Comparison of ENCODE assay signal across 8 cellular contexts in the genomic region with DNA sequence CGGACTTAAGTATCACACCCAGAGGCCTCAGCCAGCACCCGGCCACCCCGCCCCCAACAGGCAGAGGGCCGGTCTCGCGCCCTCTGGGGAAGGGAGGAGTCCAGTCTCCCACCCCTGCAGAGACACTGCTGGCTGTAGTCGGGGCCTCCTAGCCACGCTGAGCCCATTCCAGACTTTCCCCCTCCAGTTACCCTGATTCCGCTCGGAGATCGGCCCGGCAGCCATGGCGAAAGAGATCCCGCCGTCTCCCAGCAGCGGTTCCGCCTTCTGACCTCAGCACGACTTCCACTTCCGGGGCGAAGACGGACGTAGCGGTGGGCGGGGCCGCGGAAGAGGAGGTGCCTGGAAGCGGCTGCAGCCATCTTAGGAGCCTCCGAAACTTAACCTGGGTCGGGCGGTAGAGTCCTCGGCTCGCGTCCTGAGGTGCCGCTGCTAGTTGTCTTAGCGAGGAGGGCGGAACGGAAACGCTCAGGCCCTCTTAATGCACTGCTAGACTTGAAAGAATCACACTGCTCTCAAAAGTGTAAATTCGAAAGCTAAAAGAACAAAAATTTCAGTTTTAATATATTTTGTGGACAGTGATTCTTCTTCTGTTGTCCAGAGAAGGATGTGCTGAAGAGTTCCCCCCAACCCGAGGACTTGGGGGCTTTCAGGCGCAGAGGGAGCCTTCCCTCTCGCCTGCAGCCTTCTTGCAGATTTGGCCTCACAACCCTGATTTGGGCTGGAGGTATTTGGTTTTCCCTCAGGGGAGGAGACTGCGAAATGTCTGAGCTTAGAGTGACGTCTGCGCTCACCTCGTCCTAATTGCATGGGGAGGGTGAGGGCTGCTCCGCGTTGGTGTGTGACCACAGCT. TPM values are rescaled to one million over a fixed set of nuclear protein-coding genes. Genes with fewer than 3 reads are reported as not detected.
DNase-seq lines count a peak whose midpoint lies in the region; ATAC-seq and TF ChIP-seq lines count a peak whose summit lies in the region.

A gene with protein sequence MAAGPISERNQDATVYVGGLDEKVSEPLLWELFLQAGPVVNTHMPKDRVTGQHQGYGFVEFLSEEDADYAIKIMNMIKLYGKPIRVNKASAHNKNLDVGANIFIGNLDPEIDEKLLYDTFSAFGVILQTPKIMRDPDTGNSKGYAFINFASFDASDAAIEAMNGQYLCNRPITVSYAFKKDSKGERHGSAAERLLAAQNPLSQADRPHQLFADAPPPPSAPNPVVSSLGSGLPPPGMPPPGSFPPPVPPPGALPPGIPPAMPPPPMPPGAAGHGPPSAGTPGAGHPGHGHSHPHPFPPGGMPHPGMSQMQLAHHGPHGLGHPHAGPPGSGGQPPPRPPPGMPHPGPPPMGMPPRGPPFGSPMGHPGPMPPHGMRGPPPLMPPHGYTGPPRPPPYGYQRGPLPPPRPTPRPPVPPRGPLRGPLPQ (minus strand): TSS at position 269 of the 853 bp plus-strand sequence. CDS start 44 bp downstream, at position 225.

- H3K4me1 Mint-ChIP-seq in CD14-positive monocyte = peaks cover 62% of the 10 kb centered on the region

- peak within 1 kb of the TSS; percentile 92 to 100 (median 98) for H3K27ac Mint-ChIP-seq in CD14-positive monocyte

- ATAC-seq in GM19395 (IDR thresholded peaks at IDR 0.05; ENCODE audit: unreplicated experiment) = peak; percentile 95
- ATAC-seq in HG03558 (IDR thresholded peaks at IDR 0.05; ENCODE audit: extremely low read depth, unreplicated experiment) = peak; percentile 79
- ATAC-seq in left lobe of liver = peak; percentile 99

- H3K9me3 Mint-ChIP-seq in CD14-positive monocyte = no peaks in the 10 kb centered on the region

- intact Hi-C loops in CD14-positive monocyte (cut with micrococcal nuclease) = loop anchor here in 1 of 2 donors (2.0 kb wide), 1 partner anchor 41 kb away; a partner anchor contains a TSS

- no peak for TF ChIP-seq CTCF in CD14-positive monocyte (IDR thresholded peaks at IDR 0.05)

- peaks cover 40 to 46% of the 10 kb centered on the region in 2 donors for H3K36me3 Mint-ChIP-seq in CD14-positive monocyte

- peaks cover 0 to 3% (median 0%) of the 10 kb centered on the region in 3 donors for H3K27me3 Mint-ChIP-seq in CD14-positive monocyte (ENCODE audit: low read depth in 3 of 3)

- DNase-seq in CD14-positive monocyte (ENCODE audit: low spot score) = peak; percentile 94
- DNase-seq in NCI-H748 (lab: John Stamatoyannopoulos, UW; ENCODE audit: unreplicated experiment) = peak; percentile 96
- peak; percentile 94 for DNase-seq in activated CD4-positive, alpha-beta T cell treated with anti-CD3 and anti-CD28 coated beads, Interleukin-2, amount 50 U/mL, for 1 hour
- peak; percentile 92 for DNase-seq in dedifferentiated amniotic fluid mesenchymal stem cell (ENCODE audit: extremely low spot score)
- DNase-seq in left lobe of liver (ENCODE audit: low spot score) = peak; percentile 97
- peak; percentile 95 to 96 for DNase-seq in stimulated activated CD4-positive, alpha-beta T cell treated with anti-CD3 and anti-CD28 coated beads, Interleukin-2, amount 100 ng/mL, for 24 hours

- peak within 1 kb of the TSS; percentile 93 to 95 for H3K4me3 Mint-ChIP-seq in CD14-positive monocyte

RNA-seq across cellular contexts. Expression of the gene that starts here (rescaled TPM):
- 10 to 100 TPM; 52.2 to 78.6 TPM for polyA plus RNA-seq in CD14-positive monocyte
- total RNA-seq in left lobe of liver = 11.5 TPM

Comparison
In these comparisons a context has a peak if more than half of its experiments do, and no peak if none do; other contexts are left out.
1. Peak in every context shown above with its lines: DNase-seq and ATAC-seq.